ENCODE assay signal across 8 cellular contexts in genomic region chr1:35190784-35191183, GRCh38. TPM values are rescaled to one million over a fixed set of nuclear protein-coding genes. Genes with fewer than 3 reads are reported as not detected.
DNase-seq lines count a peak whose midpoint lies in the region; ATAC-seq and TF ChIP-seq lines count a peak whose summit lies in the region.

No MANE protein-coding gene starts in this region.

- peaks cover 71% of the 10 kb centered on the region for H3K79me2 ChIP-seq in MM.1S (ENCODE audit: low read length)
- H3K79me2 ChIP-seq in neural cell (replicated peaks; ENCODE audit: insufficient read depth, low read length): peaks cover 71% of the 10 kb centered on the region

- peaks cover 64% of the 10 kb centered on the region for H3K4me1 ChIP-seq in CD4-positive, CD25-positive, alpha-beta regulatory T cell (ENCODE audit: control insufficient read depth, insufficient read depth, low read length, poor library complexity, severe bottlenecking)
- H3K4me1 ChIP-seq in MM.1S (ENCODE audit: low read length) (peaks cover 15% of the 10 kb centered on the region; the same call in 1 of the 2 replicates), ectodermal cell (ENCODE audit: control insufficient read depth, insufficient read depth, low read length) (peaks cover 24% of the 10 kb centered on the region)

- peak overlapping the region; percentile 97 for H3K4me3 ChIP-seq in CD4-positive, CD25-positive, alpha-beta regulatory T cell (ENCODE audit: low read depth, low read length)
- H3K4me3 ChIP-seq in MM.1S (ENCODE audit: low read length): peak overlapping the region; percentile 86
- H3K4me3 ChIP-seq in ectodermal cell (ENCODE audit: insufficient read depth, low read depth, low read length): peak overlapping the region; percentile 98
- peak overlapping the region; percentile 82 for H3K4me3 ChIP-seq in neural cell (ENCODE audit: low read length)

- H2AFZ ChIP-seq in MM.1S (ENCODE audit: low read length) (no peak overlapping the region), neural cell (ENCODE audit: low read depth, low read length) (no peak overlapping the region)

- H3K36me3 ChIP-seq in CD4-positive, CD25-positive, alpha-beta regulatory T cell (ENCODE audit: control insufficient read depth, insufficient read depth, low read length): peaks cover 56% of the 10 kb centered on the region
- H3K36me3 ChIP-seq in MM.1S (replicated peaks; ENCODE audit: insufficient read depth, low read length) (peaks cover 30% of the 10 kb centered on the region), ectodermal cell (ENCODE audit: control insufficient read depth, insufficient read depth, low read length) (peaks cover 55% of the 10 kb centered on the region), neural cell (ENCODE audit: insufficient read depth, low read length) (peaks cover 30% of the 10 kb centered on the region)

- H3K27ac ChIP-seq in CD4-positive, CD25-positive, alpha-beta regulatory T cell (ENCODE audit: insufficient read depth, low read length, poor library complexity, severe bottlenecking): peak overlapping the region; percentile 98
- H3K27ac ChIP-seq in MM.1S (ENCODE audit: low read length) (no peak overlapping the region), ectodermal cell (ENCODE audit: insufficient read depth, low read depth, low read length, poor library complexity, severe bottlenecking) (no peak overlapping the region), neural cell (ENCODE audit: low read length) (no peak overlapping the region)

- 47 to 61% methylated on average over 6 of the region's 6 CpGs for WGBS in ectodermal cell, 2 experiments

- peaks cover 14% of the 10 kb centered on the region; the same call in 1 of the 2 replicates for H3F3A ChIP-seq in MM.1S (ENCODE audit: insufficient read depth, low read length)
- H3F3A ChIP-seq in neural cell (ENCODE audit: insufficient read depth, low read length, poor library complexity, severe bottlenecking): peaks cover 3% of the 10 kb centered on the region

- no peak for DNase-seq in CD4-positive, CD25-positive, alpha-beta regulatory T cell
- no peak for DNase-seq in MM.1S
- no peak for DNase-seq in inferior parietal cortex (ENCODE audit: extremely low spot score)
- DNase-seq in stimulated activated naive CD4-positive, alpha-beta T cell treated with Interleukin-2 at 50 U/mL for 16 hours (lab: John Stamatoyannopoulos, UW): no peak
- no peak for DNase-seq in AG08395 (ENCODE audit: low spot score)
- no peak for DNase-seq in effector CD4-positive, alpha-beta T cell

- peaks cover 58% of the 10 kb centered on the region for H3K36me3 Mint-ChIP-seq in CD4-positive, CD25-positive, alpha-beta regulatory T cell

- TF ChIP-seq RAD21 in neural cell (conservative IDR thresholded peaks at IDR 0.05): no peak

- no peak for ATAC-seq in CD4-positive, CD25-positive, alpha-beta regulatory T cell (ENCODE audit: low read depth in 2 of 2)

- no peak for TF ChIP-seq CTCF in MM.1S (IDR thresholded peaks at IDR 0.05; ENCODE audit: low read length)
- TF ChIP-seq CTCF in neural cell (IDR thresholded peaks at IDR 0.05; ENCODE audit: poor library complexity, severe bottlenecking): no peak

- peaks cover 59% of the 10 kb centered on the region for H4K20me1 ChIP-seq in MM.1S (ENCODE audit: insufficient read depth, low read length)
- H4K20me1 ChIP-seq in neural cell (ENCODE audit: insufficient read depth): peaks cover 61% of the 10 kb centered on the region

- peak overlapping the region; percentile 95; the same call in 1 of the 2 replicates for H3K9ac ChIP-seq in MM.1S (ENCODE audit: low read length)
- peak overlapping the region; percentile 100 for H3K9ac ChIP-seq in neural cell (ENCODE audit: low read length)

- H3K9me3 ChIP-seq in CD4-positive, CD25-positive, alpha-beta regulatory T cell (ENCODE audit: control insufficient read depth in 2 of 2, low read length in 2 of 2): no peaks in the 10 kb centered on the region
- H3K9me3 ChIP-seq in MM.1S (replicated peaks; ENCODE audit: insufficient read depth, low read length): no peaks in the 10 kb centered on the region
- no peaks in the 10 kb centered on the region for H3K9me3 ChIP-seq in ectodermal cell (ENCODE audit: control insufficient read depth, low read length)
- no peaks in the 10 kb centered on the region for H3K9me3 ChIP-seq in neural cell (ENCODE audit: low read length)

- H3K27me3 Mint-ChIP-seq in CD4-positive, CD25-positive, alpha-beta regulatory T cell: no peaks in the 10 kb centered on the region

- peak overlapping the region; percentile 89 to 99 (median 96) for H3K4me3 Mint-ChIP-seq in CD4-positive, CD25-positive, alpha-beta regulatory T cell

- H3K4me2 ChIP-seq in MM.1S (ENCODE audit: low read depth, low read length): peak overlapping the region; percentile 64
- H3K4me2 ChIP-seq in neural cell (ENCODE audit: low read length): peak overlapping the region; percentile 85

- no peak for TF ChIP-seq EP300 in neural cell (conservative IDR thresholded peaks at IDR 0.05; ENCODE audit: poor library complexity, severe bottlenecking)

- peak overlapping the region in 2 of 3 donors; percentile 90 for H3K27ac Mint-ChIP-seq in CD4-positive, CD25-positive, alpha-beta regulatory T cell

- H3K4me1 Mint-ChIP-seq in CD4-positive, CD25-positive, alpha-beta regulatory T cell: peaks cover 39 to 72% (median 59%) of the 10 kb centered on the region in 4 donors

- H3K9me2 ChIP-seq in MM.1S (replicated peaks; ENCODE audit: insufficient read depth, low read length) (no peaks in the 10 kb centered on the region), neural cell (ENCODE audit: insufficient read depth, low read length) (no peaks in the 10 kb centered on the region)

- H3K9me3 Mint-ChIP-seq in CD4-positive, CD25-positive, alpha-beta regulatory T cell: peaks cover 0 to 2% (median 0%) of the 10 kb centered on the region in 7 donors

- no peaks in the 10 kb centered on the region for H3K27me3 ChIP-seq in CD4-positive, CD25-positive, alpha-beta regulatory T cell (ENCODE audit: control insufficient read depth, insufficient read depth, low read length)
- H3K27me3 ChIP-seq in MM.1S (replicated peaks; ENCODE audit: insufficient read depth, low read length) (no peaks in the 10 kb centered on the region), ectodermal cell (ENCODE audit: control insufficient read depth, insufficient read depth, low read length, poor library complexity, severe bottlenecking) (no peaks in the 10 kb centered on the region), neural cell (ENCODE audit: insufficient read depth, low read depth, low read length) (no peaks in the 10 kb centered on the region)

TF ChIP-seq in neural cell, 6 proteins besides CTCF, POLR2A, EP300 and RAD21:
- TF ChIP-seq SMC3 (conservative IDR thresholded peaks at IDR 0.05; ENCODE audit: poor library complexity) (no peak), POLR2AphosphoS5 (IDR thresholded peaks at IDR 0.05) (no peak), MXI1 (conservative IDR thresholded peaks at IDR 0.05; ENCODE audit: poor library complexity, severe bottlenecking) (peak; percentile 21), REST (IDR thresholded peaks at IDR 0.05; ENCODE audit: borderline replicate concordance) (no peak)
TF ChIP-seq in neural cell: peak in this region for 1.

RNA-seq across cellular contexts. Expression of gene SFPQ, which starts 2.2 kb away (rescaled TPM):
- total RNA-seq in CD4-positive, CD25-positive, alpha-beta regulatory T cell: 618 TPM
- polyA plus RNA-seq in CD4-positive, CD25-positive, alpha-beta regulatory T cell: 100 to 1,000 TPM; 111 to 135 (median 123) TPM
- 553 TPM for polyA plus RNA-seq in ectodermal cell (2013, experiment 1 of 4)
- 744 TPM for polyA plus RNA-seq in ectodermal cell (2013, experiment 2 of 4)
- polyA plus RNA-seq in ectodermal cell (2013, experiment 3 of 4): 338 TPM
- polyA plus RNA-seq in ectodermal cell (2013, experiment 4 of 4): 398 TPM
- 1,073 and 1,127 TPM in 2 replicates for polyA plus RNA-seq in neural cell
- polyA minus RNA-seq in neural cell: 557 and 649 TPM in 2 replicates
